In genomic region chr11:81886406-81887075, GRCh38 we compare ENCODE assay signal across 25 cellular contexts.
"Had no signal": no experiment of that assay in that cellular context is flagged by ENCODE, and none has a peak within 500 bp of the region (broad histone marks: within the 10 kb centered on the region; RNA-seq: fewer than 3 reads in every experiment).

No MANE protein-coding gene starts in this region.

- H3K27ac Mint-ChIP-seq: activated B cell treated with CpG ODN at 0.5 μM for 24 hours; activated naive CD8-positive, alpha-beta T cell had no signal

- H3K4me3 Mint-ChIP-seq: activated B cell treated with CpG ODN at 0.5 μM for 24 hours; activated naive CD8-positive, alpha-beta T cell; T-cell had no signal

- H3K36me3 Mint-ChIP-seq: activated naive CD8-positive, alpha-beta T cell; T-cell had no signal

- ATAC-seq: Panc1, Right ventricle myocardium inferior, T-cell had no signal

- H3K4me1 Mint-ChIP-seq: activated B cell treated with CpG ODN at 0.5 μM for 24 hours, T-cell had no signal

- DNase-seq: activated B cell treated with CpG ODN at 0.5 μM for 24 hours; activated CD4-positive, alpha-beta T cell treated with anti-CD3 and anti-CD28 coated beads for 4 hours; activated CD4-positive, alpha-beta T cell treated with anti-CD3 and anti-CD28 coated beads, Interleukin-2, amount 50 U/mL, for 4 hours; activated effector memory CD4-positive, alpha-beta T cell treated with anti-CD3 and anti-CD28 coated beads, Interleukin-2, amount 50 U/mL, for 16 hours; adrenal gland; anterior cingulate cortex; colonic mucosa; MG63; MV-4-11; NCI-H1092 treated with DMSO at 0.1 percent for 48 hours; NCI-H1417 treated with DMSO at 0.1 percent for 48 hours; NCI-H1694; NCI-H2029; NCI-H2107; NCI-H2171 treated with DMSO at 0.1 percent for 48 hours; NCI-H226; NCI-H526; NCI-H774; NK-92 treated with Interleukin-12 subunit alpha and Interleukin-12 subunit beta, amount 100 ng/mL, for 24 hours; RPMI8226; T-cell; T1000 had no signal

- H3K27me3 Mint-ChIP-seq: activated B cell treated with CpG ODN at 0.5 μM for 24 hours; activated naive CD8-positive, alpha-beta T cell; T-cell had no signal
